8 cellular contexts compared by ENCODE assay signal in genomic region chr22:37561209-37562048, GRCh38. TPM values are rescaled to one million over a fixed set of nuclear protein-coding genes. Genes with fewer than 3 reads are reported as not detected.
A peak's percentile ranks its signal among the peaks of the same experiment; 100 is the strongest.
DNase-seq lines count a peak whose midpoint lies in the region; ATAC-seq and TF ChIP-seq lines count a peak whose summit lies in the region.

No MANE protein-coding gene starts in this region.

- H3K27ac Mint-ChIP-seq in Calu3 (ENCODE audit: unreplicated experiment) (peak overlapping the region; percentile 100), progenitor cell of endocrine pancreas (peak overlapping the region; percentile 95)
- H3K27ac Mint-ChIP-seq in T-helper 2 cell treated with Interferon-gamma antibody and Interleukin-4, amounts not matched to agents 5 μg/mL and 100 μg/mL, for 36 hours, result no peak overlapping the region

- peak; percentile 97 for DNase-seq in Calu3
- peak; percentile 64 for DNase-seq in KG1 (lab: John Stamatoyannopoulos, UW)
- peak; percentile 79 for DNase-seq in T-helper 2 cell treated with Interferon-gamma antibody and Interleukin-4, amounts not matched to agents 5 μg/mL and 100 μg/mL, for 36 hours (ENCODE audit: low spot score)
- peak in 55 of 58 donors; percentile 22 to 92 (median 74) for DNase-seq in anterior cingulate cortex (lab: John Stamatoyannopoulos, UW)
- DNase-seq in right atrium auricular region (ENCODE audit: low spot score), result peak; percentile 96
- DNase-seq in progenitor cell of endocrine pancreas (ENCODE audit: low spot score, unreplicated experiment), result peak; percentile 87
- DNase-seq in upper lobe of left lung, result peak; percentile 92 to 93

- TF ChIP-seq POLR2A in upper lobe of left lung (IDR thresholded peaks at IDR 0.05), result peak in 3 of 4 donors; percentile 10 to 58 (median 49)

- CTCF ChIA-PET in Calu3 (lab: Charles Lee), result interaction anchor here (0.7 to 1.9 kb wide), 14 partner anchors 9 to 89 kb away, joined by 3 to 17 read pairs (median 4); no protein-coding TSS in a partner anchor

- ATAC-seq in upper lobe of left lung (ENCODE audit: low FRiP score in 2 of 2), result peak; percentile 81 to 84
- no peak for ATAC-seq in HG02840 (IDR thresholded peaks at IDR 0.05; ENCODE audit: low FRiP score, unreplicated experiment)

- H3K4me1 ChIP-seq in right atrium auricular region, result peaks cover 0 to 77% of the 10 kb centered on the region in 2 donors
- H3K4me1 ChIP-seq in upper lobe of left lung, result peaks cover 69 to 82% (median 74%) of the 10 kb centered on the region in 4 donors

- H3K27me3 ChIP-seq in right atrium auricular region (no peaks in the 10 kb centered on the region), upper lobe of left lung (peaks cover 0 to 15% (median 2%) of the 10 kb centered on the region in 4 donors)

- peak in 2 of 4 donors; percentile 16 to 70 for TF ChIP-seq EP300 in upper lobe of left lung (IDR thresholded peaks at IDR 0.05)

- intact Hi-C loops in Calu3 (cut with micrococcal nuclease; ENCODE audit: unreplicated experiment), result no loop called here

- 0 to 4% methylated on average over 3 to 24 of the region's 57 CpGs for WGBS in upper lobe of left lung, 2 donors

- H3K27ac ChIP-seq in right atrium auricular region, result peak overlapping the region; percentile 94 to 98
- H3K27ac ChIP-seq in upper lobe of left lung, result peak overlapping the region; percentile 97 to 99 (median 99)

- H3K9me3 Mint-ChIP-seq in Calu3 (ENCODE audit: low read depth, unreplicated experiment) (no peaks in the 10 kb centered on the region), progenitor cell of endocrine pancreas (ENCODE audit: low read depth) (no peaks in the 10 kb centered on the region)
- H3K9me3 Mint-ChIP-seq in T-helper 2 cell treated with Interferon-gamma antibody and Interleukin-4, amounts not matched to agents 5 μg/mL and 100 μg/mL, for 36 hours, result no peaks in the 10 kb centered on the region

- H3K36me3 Mint-ChIP-seq in Calu3 (ENCODE audit: insufficient read depth, unreplicated experiment) (peaks cover 94% of the 10 kb centered on the region), progenitor cell of endocrine pancreas (ENCODE audit: insufficient read depth) (peaks cover 4% of the 10 kb centered on the region)
- H3K36me3 Mint-ChIP-seq in T-helper 2 cell treated with Interferon-gamma antibody and Interleukin-4, amounts not matched to agents 5 μg/mL and 100 μg/mL, for 36 hours (ENCODE audit: low read depth), result no peaks in the 10 kb centered on the region

- H3K4me3 Mint-ChIP-seq in Calu3 (ENCODE audit: low read depth, unreplicated experiment) (peak overlapping the region; percentile 87), progenitor cell of endocrine pancreas (ENCODE audit: low read depth) (peak overlapping the region; percentile 81)
- H3K4me3 Mint-ChIP-seq in T-helper 2 cell treated with Interferon-gamma antibody and Interleukin-4, amounts not matched to agents 5 μg/mL and 100 μg/mL, for 36 hours, result peak overlapping the region; percentile 42

- H3K9me3 ChIP-seq in right atrium auricular region, result no peaks in the 10 kb centered on the region
- H3K9me3 ChIP-seq in upper lobe of left lung, result no peaks in the 10 kb centered on the region

- peaks cover 82% of the 10 kb centered on the region for H3K4me1 Mint-ChIP-seq in Calu3 (ENCODE audit: low read depth, unreplicated experiment)
- peaks cover 4% of the 10 kb centered on the region for H3K4me1 Mint-ChIP-seq in T-helper 2 cell treated with Interferon-gamma antibody and Interleukin-4, amounts not matched to agents 5 μg/mL and 100 μg/mL, for 36 hours (ENCODE audit: low read depth)
- peaks cover 42% of the 10 kb centered on the region for H3K4me1 Mint-ChIP-seq in progenitor cell of endocrine pancreas (ENCODE audit: low read depth)

- TF ChIP-seq CTCF in Calu3 (IDR thresholded peaks at IDR 0.05; ENCODE audit: unreplicated experiment) (peak; percentile 90), right atrium auricular region (IDR thresholded peaks at IDR 0.05) (peak; percentile 64 to 85), progenitor cell of endocrine pancreas (IDR thresholded peaks at IDR 0.05; ENCODE audit: unreplicated experiment) (peak; percentile 90), upper lobe of left lung (IDR thresholded peaks at IDR 0.05) (peak; percentile 83 to 93 (median 88))

- peaks cover 8% of the 10 kb centered on the region for H3K36me3 ChIP-seq in right atrium auricular region
- peaks cover under 1 to 7% (median 4%) of the 10 kb centered on the region in 4 donors for H3K36me3 ChIP-seq in upper lobe of left lung

- no peaks in the 10 kb centered on the region for H3K27me3 Mint-ChIP-seq in Calu3 (ENCODE audit: unreplicated experiment)
- peaks cover 77% of the 10 kb centered on the region for H3K27me3 Mint-ChIP-seq in T-helper 2 cell treated with Interferon-gamma antibody and Interleukin-4, amounts not matched to agents 5 μg/mL and 100 μg/mL, for 36 hours (ENCODE audit: low read depth)
- H3K27me3 Mint-ChIP-seq in progenitor cell of endocrine pancreas, result no peaks in the 10 kb centered on the region

- BruUV-seq in Calu3 (replicated peaks; lab: Mats Ljungman, UMichigan), result TSS peak; percentile 18

- H3K4me3 ChIP-seq in right atrium auricular region (peak overlapping the region; percentile 74 to 78), upper lobe of left lung (peak overlapping the region; percentile 69 to 87 (median 84))

RNA-seq across cellular contexts. Expression of gene CDC42EP1, which starts 1.1 kb away (rescaled TPM):
- total RNA-seq in Calu3 (2022) (156 and 162 TPM in 2 replicates), right atrium auricular region (10 to 100 TPM; 20.7 to 34.8 TPM), progenitor cell of endocrine pancreas (52.6 TPM in 2 replicates), upper lobe of left lung (10 to 100 TPM; 38.8 to 81.7 (median 67.5) TPM)

RNA-seq across cellular contexts. Expression of gene LGALS2, which starts 18.5 kb away (rescaled TPM):
- total RNA-seq in Calu3 (2022) (0.90 and 1.2 TPM in 2 replicates), right atrium auricular region (not detected), progenitor cell of endocrine pancreas (2.7 and 4.3 TPM in 2 replicates), upper lobe of left lung (1 to 10 TPM in 3 of 6 donors, not detected in 3; 1.4 to 4.2 (median 2.0) TPM)

RNA-seq across cellular contexts. Expression of gene CARD10, which starts 42.2 kb away (rescaled TPM):
- total RNA-seq in Calu3 (2022) (40.5 and 49.2 TPM in 2 replicates), right atrium auricular region (1 to 10 TPM; 4.2 to 5.8 TPM), progenitor cell of endocrine pancreas (44.1 and 46.7 TPM in 2 replicates), upper lobe of left lung (10 to 100 TPM in 4 of 6 donors, 1 to 10 TPM in 2; 6.2 to 19.8 (median 13.6) TPM)

RNA-seq across cellular contexts. Expression of gene GGA1, which starts 47.2 kb away (rescaled TPM):
- total RNA-seq in Calu3 (2022) (89.8 and 95.3 TPM in 2 replicates), right atrium auricular region (10 to 100 TPM; 17.7 to 29.0 TPM), progenitor cell of endocrine pancreas (121 and 132 TPM in 2 replicates), upper lobe of left lung (100 to 1,000 TPM in 2 of 6 donors, 10 to 100 TPM in 4; 52.4 to 226 (median 68.3) TPM)
